8 cellular contexts compared by ENCODE assay signal in genomic region chr7:142873281-142873784, GRCh38. TPM values are rescaled to one million over a fixed set of nuclear protein-coding genes. Genes with fewer than 3 reads are reported as not detected.
DNase-seq lines count a peak whose midpoint lies in the region; ATAC-seq and TF ChIP-seq lines count a peak whose summit lies in the region.

No MANE protein-coding gene starts in this region.

- H3K4me3 Mint-ChIP-seq in activated CD8-positive, alpha-beta memory T cell treated with anti-CD3 and anti-CD28 coated beads, Interleukin-2, amount 10 ng/mL, durations not matched to agents 7 days and 5 days = no peak overlapping the region

- DNase-seq in AG10803 (ENCODE audit: low read depth) (no peak), left lobe of liver (ENCODE audit: low spot score) (peak; percentile 47), NCI-H510A (lab: John Stamatoyannopoulos, UW) (no peak), NCI-H187 treated with DMSO at 0.1 percent for 48 hours (lab: John Stamatoyannopoulos, UW) (no peak), NCI-H128 (lab: John Stamatoyannopoulos, UW; ENCODE audit: unreplicated experiment) (no peak)
- DNase-seq in activated CD8-positive, alpha-beta memory T cell treated with anti-CD3 and anti-CD28 coated beads, Interleukin-2, amount 10 ng/mL, durations not matched to agents 7 days and 5 days = peak; percentile 50

- no peaks in the 10 kb centered on the region for H3K36me3 Mint-ChIP-seq in activated CD8-positive, alpha-beta memory T cell treated with anti-CD3 and anti-CD28 coated beads, Interleukin-2, amount 10 ng/mL, durations not matched to agents 7 days and 5 days

- H3K27me3 Mint-ChIP-seq in activated CD8-positive, alpha-beta memory T cell treated with anti-CD3 and anti-CD28 coated beads, Interleukin-2, amount 10 ng/mL, durations not matched to agents 7 days and 5 days = no peaks in the 10 kb centered on the region

- CTCF ChIA-PET in activated CD8-positive, alpha-beta memory T cell treated with anti-CD3 and anti-CD28 coated beads, Interleukin-2, amount 10 ng/mL, durations not matched to agents 7 days and 5 days (lab: Charles Lee) = interaction anchor here (0.7 to 3.6 kb wide), 19 partner anchors 8 to 570 kb away, joined by 3 to 22 read pairs (median 4); partner anchors contain the start of gene EPHB6

- no peak overlapping the region for H3K4me3 ChIP-seq in AG10803 (ENCODE audit: low read length)

- peak; percentile 38 for TF ChIP-seq CTCF in AG10803 (conservative IDR thresholded peaks at IDR 0.05; ENCODE audit: low read length)

- no peaks in the 10 kb centered on the region for H3K4me1 Mint-ChIP-seq in activated CD8-positive, alpha-beta memory T cell treated with anti-CD3 and anti-CD28 coated beads, Interleukin-2, amount 10 ng/mL, durations not matched to agents 7 days and 5 days

- H3K9me3 Mint-ChIP-seq in activated CD8-positive, alpha-beta memory T cell treated with anti-CD3 and anti-CD28 coated beads, Interleukin-2, amount 10 ng/mL, durations not matched to agents 7 days and 5 days (ENCODE audit: low read depth) = no peaks in the 10 kb centered on the region

- peak; percentile 87 for ATAC-seq in GM18867 (IDR thresholded peaks at IDR 0.05; ENCODE audit: unreplicated experiment)
- ATAC-seq in HG03521 (IDR thresholded peaks at IDR 0.05; ENCODE audit: unreplicated experiment) = peak; percentile 74
- peak; percentile 54 for ATAC-seq in activated CD8-positive, alpha-beta memory T cell treated with anti-CD3 and anti-CD28 coated beads, Interleukin-2, amount 10 ng/mL, durations not matched to agents 7 days and 5 days
- ATAC-seq in left lobe of liver = peak; percentile 50

- no peak overlapping the region for H3K27ac Mint-ChIP-seq in activated CD8-positive, alpha-beta memory T cell treated with anti-CD3 and anti-CD28 coated beads, Interleukin-2, amount 10 ng/mL, durations not matched to agents 7 days and 5 days

RNA-seq across cellular contexts. Expression of gene TRPV6, which starts 12.2 kb away (rescaled TPM):
- not detected for total RNA-seq in activated CD8-positive, alpha-beta memory T cell treated with anti-CD3 and anti-CD28 coated beads, Interleukin-2, amount 10 ng/mL, durations not matched to agents 7 days and 5 days
- 0.53 TPM for total RNA-seq in left lobe of liver

RNA-seq across cellular contexts. Expression of gene EPHB6, which starts 18.5 kb away (rescaled TPM):
- total RNA-seq in activated CD8-positive, alpha-beta memory T cell treated with anti-CD3 and anti-CD28 coated beads, Interleukin-2, amount 10 ng/mL, durations not matched to agents 7 days and 5 days = 1 to 10 TPM; 5.1 to 7.5 TPM
- total RNA-seq in left lobe of liver = 5.1 TPM

Comparison
In these comparisons a context has a peak if more than half of its experiments do, and no peak if none do; other contexts are left out.
1. DNase-seq: peak in activated CD8-positive, alpha-beta memory T cell treated with anti-CD3 and anti-CD28 coated beads, Interleukin-2, amount 10 ng/mL, durations not matched to agents 7 days and 5 days (single experiment) and left lobe of liver (single experiment); none in AG10803 (single experiment), NCI-H510A (single experiment), NCI-H187 treated with DMSO at 0.1 percent for 48 hours (single experiment) and NCI-H128 (single experiment).
2. Peak in every context shown above with its lines, with median percentiles within 50 percentile points of each other: ATAC-seq.